1 cellular context compared by ENCODE assay signal in genomic region chr16:17145029-17145428, GRCh38.
TF ChIP-seq lines count a peak whose summit lies in the region.

No MANE protein-coding gene starts in this region.

TF ChIP-seq in HepG2, 621 proteins besides CTCF, POLR2A, EP300 and RAD21 (continued from another document):
- TF ChIP-seq ZNF414 (CRISPR knock-in tag; IDR thresholded peaks at IDR 0.05) (no peak), ZNF317 (CRISPR knock-in tag; IDR thresholded peaks at IDR 0.05) (no peak), MAFF (IDR thresholded peaks at IDR 0.05; ENCODE audit: low read depth, low read length) (peak; percentile 22; the same call in 1 of the 2 replicates), EED (CRISPR knock-in tag; IDR thresholded peaks at IDR 0.05) (no peak), ZNF761 (CRISPR knock-in tag; conservative IDR thresholded peaks at IDR 0.05) (no peak)
